17 cellular contexts compared by ENCODE assay signal in the genomic region with DNA sequence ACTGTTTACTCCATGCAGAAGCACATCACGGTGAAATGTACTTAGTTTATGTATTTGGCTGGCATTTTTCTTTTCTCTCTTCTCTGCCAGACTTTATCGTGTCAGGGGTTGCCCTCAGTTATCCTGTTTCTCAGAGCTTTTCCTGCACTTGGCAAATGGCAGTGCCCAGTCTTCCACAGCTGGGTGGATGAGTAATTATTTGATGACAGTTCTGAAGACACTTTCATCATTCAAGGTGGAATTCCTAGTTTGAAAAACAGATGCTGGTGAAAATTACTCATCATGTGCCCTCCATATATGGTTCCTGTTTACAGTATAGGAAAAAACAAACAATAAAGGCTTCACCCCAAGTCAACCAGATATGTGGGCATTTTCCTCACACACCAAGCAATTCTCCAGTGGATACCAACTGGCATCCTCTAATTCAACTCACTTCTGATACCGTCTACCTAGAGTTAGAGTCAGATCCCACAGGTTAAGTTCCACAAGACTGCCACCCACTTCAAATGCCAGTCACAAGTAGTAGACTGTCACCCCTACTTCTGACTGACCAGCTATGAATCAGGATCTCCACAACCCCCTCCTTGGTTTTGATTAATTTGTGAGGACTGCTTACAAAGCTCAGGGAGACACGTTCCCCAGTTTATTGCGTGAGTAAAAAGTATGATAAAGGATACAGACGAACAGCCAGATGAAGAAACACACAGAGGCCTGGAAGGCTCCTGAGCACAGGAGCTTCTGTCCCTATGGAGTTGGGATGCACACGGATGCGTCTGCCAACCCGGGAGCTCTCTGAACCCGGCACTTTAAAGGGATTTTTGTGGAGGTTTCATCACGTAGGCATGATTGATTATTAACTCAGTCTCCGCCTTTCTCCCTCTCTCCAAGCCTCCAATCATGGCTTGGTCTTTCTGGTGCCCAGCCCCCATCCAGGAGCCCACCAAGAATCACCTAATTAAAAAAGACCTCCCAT.
DNase-seq lines count a peak whose midpoint lies in the region; TF ChIP-seq lines count a peak whose summit lies in the region.
"Had no signal": no experiment of that assay in that cellular context is flagged by ENCODE, and none has a peak within 500 bp of the region (broad histone marks: within the 10 kb centered on the region; RNA-seq: fewer than 3 reads in every experiment).

No MANE protein-coding gene starts in this region.

- peak overlapping the region; percentile 70 for H3K27ac Mint-ChIP-seq in chondrocyte (ENCODE audit: unreplicated experiment)
- H3K27ac Mint-ChIP-seq: IgD-negative memory B cell; naive thymus-derived CD8-positive, alpha-beta T cell had no signal

- TF ChIP-seq CTCF in chondrocyte (IDR thresholded peaks at IDR 0.05) = no peak

- H3K4me1 Mint-ChIP-seq in chondrocyte (ENCODE audit: low read depth) = peaks cover 19% of the 10 kb centered on the region

- H3K27me3 Mint-ChIP-seq in chondrocyte (ENCODE audit: low read depth) = no peaks in the 10 kb centered on the region
- H3K27me3 Mint-ChIP-seq: IgD-negative memory B cell; naive thymus-derived CD8-positive, alpha-beta T cell had no signal

- peaks cover 8% of the 10 kb centered on the region for H3K9me3 Mint-ChIP-seq in chondrocyte (ENCODE audit: low read depth)
- H3K9me3 Mint-ChIP-seq: IgD-negative memory B cell; naive thymus-derived CD8-positive, alpha-beta T cell had no signal

- H3K36me3 Mint-ChIP-seq in chondrocyte (ENCODE audit: low read depth) = no peaks in the 10 kb centered on the region
- H3K36me3 Mint-ChIP-seq: IgD-negative memory B cell; naive thymus-derived CD8-positive, alpha-beta T cell had no signal

- H3K4me3 Mint-ChIP-seq in chondrocyte (ENCODE audit: unreplicated experiment) = no peak overlapping the region
- H3K4me3 Mint-ChIP-seq: IgD-negative memory B cell; naive thymus-derived CD8-positive, alpha-beta T cell had no signal

- DNase-seq in Daoy (ENCODE audit: low read depth) = peak; percentile 15
- DNase-seq in LHCN-M2 (ENCODE audit: low read depth) = peak; percentile 67
- DNase-seq in chondrocyte (ENCODE audit: low spot score) = no peak
- peak; percentile 60 for DNase-seq in kidney tubule cell (ENCODE audit: low spot score)
- DNase-seq in GOT3 (lab: John Stamatoyannopoulos, UW) = no peak
- DNase-seq in DMS79 treated with DMSO at 0.1 percent for 48 hours (lab: John Stamatoyannopoulos, UW) = no peak
- no peak for DNase-seq in NCI-H2107 (lab: John Stamatoyannopoulos, UW)
- no peak for DNase-seq in globus pallidus (ENCODE audit: low spot score)
- DNase-seq: activated CD4-positive, CD25-positive, alpha-beta regulatory T cell; adrenal gland; BE2C; cortex of kidney; naive thymus-derived CD8-positive, alpha-beta T cell; NCI-H1105; stimulated activated CD4-positive, alpha-beta T cell treated with anti-CD3 and anti-CD28 coated beads, Interleukin-2, amount 100 ng/mL, for 48 hours; SW 1271 had no signal

Comparison
In these comparisons a context has a peak if more than half of its experiments do, and no peak if none do; other contexts are left out.
1. DNase-seq: peak in Daoy (single experiment), LHCN-M2 (single experiment) and kidney tubule cell (single experiment); none in chondrocyte (single experiment), GOT3 (single experiment), DMS79 treated with DMSO at 0.1 percent for 48 hours (single experiment), NCI-H2107 (single experiment) and globus pallidus (single experiment).